Comparison of ENCODE assay signal across 7 cellular contexts in the genomic region with DNA sequence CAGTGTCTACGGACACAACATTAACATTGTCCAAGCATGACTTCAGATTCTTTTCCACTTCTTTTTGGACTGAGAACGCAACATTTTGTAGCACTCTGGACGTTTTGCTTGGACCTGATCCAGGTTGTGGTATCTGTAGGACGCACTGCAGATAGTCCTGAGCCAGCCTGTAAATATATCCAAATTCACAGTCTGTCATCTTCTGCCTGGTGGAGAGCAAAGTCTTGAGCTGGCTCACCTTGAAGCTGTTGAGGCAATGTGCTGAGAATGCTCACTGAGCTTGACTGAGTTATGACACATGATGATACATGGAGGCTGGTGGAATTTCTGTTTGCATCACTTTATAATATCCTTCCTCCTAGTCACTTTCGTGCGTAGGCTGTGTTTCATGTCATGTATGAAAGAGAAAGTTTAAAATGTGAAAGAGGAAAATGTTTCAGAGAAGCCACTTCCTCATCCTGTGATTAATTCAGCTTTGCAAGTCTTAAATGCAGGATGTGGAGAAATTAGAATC. TPM values are rescaled to one million over a fixed set of nuclear protein-coding genes. Genes with fewer than 3 reads are reported as not detected.
DNase-seq lines count a peak whose midpoint lies in the region; ATAC-seq and TF ChIP-seq lines count a peak whose summit lies in the region.

A gene (minus strand): TSS at position 276 of the 514 bp plus-strand sequence. CDS start 77 bp downstream, at position 199.

- peak within 1 kb of the TSS; percentile 87 to 97 (median 93) for H3K4me3 Mint-ChIP-seq in naive thymus-derived CD8-positive, alpha-beta T cell
- no peak within 1 kb of the TSS for H3K4me3 Mint-ChIP-seq in endodermal cell

- H3K4me1 Mint-ChIP-seq in naive thymus-derived CD8-positive, alpha-beta T cell: peaks cover 26 to 57% (median 52%) of the 10 kb centered on the region in 4 donors
- no peaks in the 10 kb centered on the region for H3K4me1 Mint-ChIP-seq in endodermal cell

- POLR2A ChIA-PET in naive thymus-derived CD8-positive, alpha-beta T cell (lab: Charles Lee): interaction anchor here (0.7 to 5.7 kb wide), 4 partner anchors 49 to 90 kb away, joined by 3 to 95 read pairs (median 6); no protein-coding TSS in a partner anchor

- no peak within 1 kb of the TSS for H3K9ac ChIP-seq in endodermal cell (ENCODE audit: extremely low read depth, low read length, poor library complexity, severe bottlenecking)

- H3K27me3 ChIP-seq in endodermal cell (ENCODE audit: control insufficient read depth, insufficient read depth, low read length, poor library complexity, severe bottlenecking): no peaks in the 10 kb centered on the region

- 88 to 91% methylated on average over 5 to 6 of the region's 6 CpGs for WGBS in endodermal cell (ENCODE audit: insufficient coverage in 1 of 2, insufficient read length in 1 of 2), 2 experiments

- H3K27ac Mint-ChIP-seq in naive thymus-derived CD8-positive, alpha-beta T cell: peak within 1 kb of the TSS; percentile 94 to 97 (median 95)
- no peak within 1 kb of the TSS for H3K27ac Mint-ChIP-seq in endodermal cell

- H3K27ac ChIP-seq in endodermal cell (ENCODE audit: low read depth, low read length): no peak within 1 kb of the TSS

- H3K36me3 ChIP-seq in endodermal cell (ENCODE audit: control insufficient read depth, insufficient read depth, low read length): no peaks in the 10 kb centered on the region

- H3K4me3 ChIP-seq in astrocyte of the spinal cord (ENCODE audit: low read depth, low read length) (no peak within 1 kb of the TSS), endodermal cell (ENCODE audit: low read length) (no peak within 1 kb of the TSS)

- H3K9me3 ChIP-seq in endodermal cell (ENCODE audit: control insufficient read depth, low read length): no peaks in the 10 kb centered on the region

- in situ Hi-C loops in GM18951 (cut with MboI; ENCODE audit: low sequenced_read_pairs, unreplicated experiment) (loop anchor here (10.0 kb wide), 1 partner anchor 196 kb away; no protein-coding TSS in a partner anchor), astrocyte of the spinal cord (cut with HindIII; ENCODE audit: low sequenced_read_pairs) (no loop called here)

- peak in 4 of 5 donors; percentile 18 to 90 (median 29) for DNase-seq in T-helper 1 cell
- DNase-seq in astrocyte of the spinal cord (ENCODE audit: low read depth, low spot score): peak; percentile 58
- DNase-seq in naive thymus-derived CD8-positive, alpha-beta T cell: peak; percentile 11 to 80 (median 56)
- no peak for DNase-seq in NCI-H1436 treated with DMSO at 0.1 percent for 48 hours (lab: John Stamatoyannopoulos, UW)
- no peak for DNase-seq in endodermal cell

- H3K9me3 Mint-ChIP-seq in naive thymus-derived CD8-positive, alpha-beta T cell: no peaks in the 10 kb centered on the region
- no peaks in the 10 kb centered on the region for H3K9me3 Mint-ChIP-seq in endodermal cell

- peak; percentile 65 for TF ChIP-seq POLR2A in GM18951 (IDR thresholded peaks at IDR 0.05; ENCODE audit: extremely low read depth, insufficient read depth, insufficient read length)

- TF ChIP-seq CTCF in astrocyte of the spinal cord (IDR thresholded peaks at IDR 0.05; ENCODE audit: low read depth, low read length) (no peak), endodermal cell (conservative IDR thresholded peaks at IDR 0.05) (no peak)

- no peaks in the 10 kb centered on the region for H3K4me1 ChIP-seq in endodermal cell (ENCODE audit: control insufficient read depth, insufficient read depth, low read length)

- H3K27me3 Mint-ChIP-seq in naive thymus-derived CD8-positive, alpha-beta T cell: no peaks in the 10 kb centered on the region
- no peaks in the 10 kb centered on the region for H3K27me3 Mint-ChIP-seq in endodermal cell (ENCODE audit: insufficient read depth)

- peaks cover 0 to 5% (median 2%) of the 10 kb centered on the region in 3 donors for H3K36me3 Mint-ChIP-seq in naive thymus-derived CD8-positive, alpha-beta T cell
- H3K36me3 Mint-ChIP-seq in endodermal cell (ENCODE audit: low read depth): no peaks in the 10 kb centered on the region

- peak; percentile 75 for ATAC-seq in HG03175 (IDR thresholded peaks at IDR 0.05; ENCODE audit: unreplicated experiment)
- ATAC-seq in naive thymus-derived CD8-positive, alpha-beta T cell: peak; percentile 73 to 90

RNA-seq across cellular contexts. Expression of the gene that starts here (rescaled TPM):
- 10 to 100 TPM; 18.7 to 19.7 TPM for total RNA-seq in naive thymus-derived CD8-positive, alpha-beta T cell
- polyA plus RNA-seq in naive thymus-derived CD8-positive, alpha-beta T cell: 10 to 100 TPM; 19.6 to 27.4 (median 25.9) TPM
- not detected for total RNA-seq in endodermal cell
- not detected for polyA plus RNA-seq in endodermal cell (2013, experiment 1 of 2)
- polyA plus RNA-seq in endodermal cell (2013, experiment 2 of 2): not detected

Comparison
In these comparisons a context has a peak if more than half of its experiments do, and no peak if none do; other contexts are left out.
1. RNA of the gene that starts here (total RNA-seq): 18.7 to 19.7 TPM in naive thymus-derived CD8-positive, alpha-beta T cell; not detected in endodermal cell; every median in the first group is over 10 times any median in the second.
2. DNase-seq: peak in T-helper 1 cell (4 of 5), astrocyte of the spinal cord (single experiment) and naive thymus-derived CD8-positive, alpha-beta T cell (10 of 10); none in NCI-H1436 treated with DMSO at 0.1 percent for 48 hours (single experiment) and endodermal cell (single experiment).